ENCODE assay signal across 8 cellular contexts in genomic region chr10:72273410-72274212, GRCh38. TPM values are rescaled to one million over a fixed set of nuclear protein-coding genes. Genes with fewer than 3 reads are reported as not detected.
A peak's percentile ranks its signal among the peaks of the same experiment; 100 is the strongest.
DNase-seq lines count a peak whose midpoint lies in the region; ATAC-seq and TF ChIP-seq lines count a peak whose summit lies in the region.

DDIT4 (plus strand) TSS chr10:72273924; CDS start chr10:72274217, 293 bp downstream.

- ATAC-seq in gastroesophageal sphincter: peak; percentile 92

- peaks cover 0 to 35% (median 9%) of the 10 kb centered on the region in 3 donors for H3K4me1 ChIP-seq in gastroesophageal sphincter

- peak within 1 kb of the TSS; percentile 88 for H3K4me3 ChIP-seq in NB4 (ENCODE audit: low read depth, low read length)
- peak within 1 kb of the TSS; percentile 83 for H3K4me3 ChIP-seq in SK-N-MC
- peak within 1 kb of the TSS; percentile 56 to 94 for H3K4me3 ChIP-seq in gastroesophageal sphincter

- TF ChIP-seq POLR2A in NB4 (IDR thresholded peaks at IDR 0.05; ENCODE audit: extremely low read depth, insufficient read length) (peak; percentile 100), gastroesophageal sphincter (IDR thresholded peaks at IDR 0.05) (peak; percentile 99)

- H3K27ac Mint-ChIP-seq in HFFc6: peak within 1 kb of the TSS; percentile 97
- H3K27ac Mint-ChIP-seq in activated naive CD4-positive, alpha-beta T cell treated with anti-CD3 and anti-CD28 coated beads, Interleukin-2, amount 10 ng/mL, durations not matched to agents 7 days and 5 days: peak within 1 kb of the TSS; percentile 96

- peaks cover 14% of the 10 kb centered on the region for H3K36me3 ChIP-seq in SK-N-MC (ENCODE audit: insufficient read depth, low read length)
- H3K36me3 ChIP-seq in gastroesophageal sphincter: peaks cover 0 to 23% of the 10 kb centered on the region in 2 donors

- H3K4me1 Mint-ChIP-seq in HFFc6 (ENCODE audit: low read depth): peaks cover 49% of the 10 kb centered on the region
- peaks cover 61% of the 10 kb centered on the region for H3K4me1 Mint-ChIP-seq in activated naive CD4-positive, alpha-beta T cell treated with anti-CD3 and anti-CD28 coated beads, Interleukin-2, amount 10 ng/mL, durations not matched to agents 7 days and 5 days

- DNase-seq in GM04503 (ENCODE audit: low read depth) (peak; percentile 92), HFFc6 (peak; percentile 99), NB4 (ENCODE audit: low read depth) (peak; percentile 100), SK-N-MC (ENCODE audit: low read depth, low spot score) (peak; percentile 40), non-pigmented ciliary epithelial cell (ENCODE audit: low read depth) (peak; percentile 94), superior temporal gyrus (ENCODE audit: extremely low spot score) (peak; percentile 99)
- DNase-seq in activated naive CD4-positive, alpha-beta T cell treated with anti-CD3 and anti-CD28 coated beads, Interleukin-2, amount 10 ng/mL, durations not matched to agents 7 days and 5 days: peak; percentile 100

- H3K9me3 Mint-ChIP-seq in HFFc6: no peaks in the 10 kb centered on the region
- H3K9me3 Mint-ChIP-seq in activated naive CD4-positive, alpha-beta T cell treated with anti-CD3 and anti-CD28 coated beads, Interleukin-2, amount 10 ng/mL, durations not matched to agents 7 days and 5 days: no peaks in the 10 kb centered on the region

- H3K9me3 ChIP-seq in SK-N-MC (ENCODE audit: low read depth, low read length): no peaks in the 10 kb centered on the region
- H3K9me3 ChIP-seq in gastroesophageal sphincter: no peaks in the 10 kb centered on the region

- H3K9ac ChIP-seq in SK-N-MC (ENCODE audit: insufficient read length): peak within 1 kb of the TSS; percentile 84

- no peak for TF ChIP-seq EP300 in gastroesophageal sphincter (IDR thresholded peaks at IDR 0.05)

- WGBS in gastroesophageal sphincter (ENCODE audit: low coverage in 1 of 2), 2 donors: 0 to 1% methylated on average over 9 to 12 of the region's 67 CpGs

- CTCF ChIA-PET in activated naive CD4-positive, alpha-beta T cell treated with anti-CD3 and anti-CD28 coated beads, Interleukin-2, amount 10 ng/mL, durations not matched to agents 7 days and 5 days (lab: Charles Lee): interaction anchor here (0.9 to 6.2 kb wide), 16 partner anchors 9 to 194 kb away, joined by 3 to 101 read pairs (median 6); no protein-coding TSS in a partner anchor

- peaks cover 3% of the 10 kb centered on the region for H3K27me3 Mint-ChIP-seq in HFFc6 (ENCODE audit: insufficient read depth)
- no peaks in the 10 kb centered on the region for H3K27me3 Mint-ChIP-seq in activated naive CD4-positive, alpha-beta T cell treated with anti-CD3 and anti-CD28 coated beads, Interleukin-2, amount 10 ng/mL, durations not matched to agents 7 days and 5 days

- H3K27ac ChIP-seq in SK-N-MC: peak within 1 kb of the TSS; percentile 81; the same call in 1 of the 2 replicates
- H3K27ac ChIP-seq in gastroesophageal sphincter: peak within 1 kb of the TSS; percentile 90 to 100 (median 98)

- TF ChIP-seq CTCF in HFFc6 (IDR thresholded peaks at IDR 0.05): no peak
- TF ChIP-seq CTCF in NB4 (IDR thresholded peaks at IDR 0.05; ENCODE audit: low read depth, low read length): no peak
- TF ChIP-seq CTCF in gastroesophageal sphincter (IDR thresholded peaks at IDR 0.05): no peak

- H3K4me3 Mint-ChIP-seq in HFFc6: peak within 1 kb of the TSS; percentile 95
- H3K4me3 Mint-ChIP-seq in activated naive CD4-positive, alpha-beta T cell treated with anti-CD3 and anti-CD28 coated beads, Interleukin-2, amount 10 ng/mL, durations not matched to agents 7 days and 5 days: peak within 1 kb of the TSS; percentile 99

- peaks cover 16% of the 10 kb centered on the region for H3K36me3 Mint-ChIP-seq in HFFc6 (ENCODE audit: low read depth)
- peaks cover 35% of the 10 kb centered on the region for H3K36me3 Mint-ChIP-seq in activated naive CD4-positive, alpha-beta T cell treated with anti-CD3 and anti-CD28 coated beads, Interleukin-2, amount 10 ng/mL, durations not matched to agents 7 days and 5 days

- no peaks in the 10 kb centered on the region for H3K27me3 ChIP-seq in gastroesophageal sphincter

RNA-seq across cellular contexts. Expression of gene DDIT4, which starts in this region (rescaled TPM):
- 10 to 100 TPM; 27.7 to 32.4 (median 30.0) TPM for total RNA-seq in HFFc6 (2021; fragmentation: NEBNext Ultra II Directional; extraction: Animal tissue kit (Norgen Biotek cat#: 25700))
- 100 to 1,000 TPM; 129 to 189 (median 133) TPM for total RNA-seq in gastroesophageal sphincter

Comparison
In these comparisons a context has a peak if more than half of its experiments do, and no peak if none do; other contexts are left out.
1. Peak in every context shown above with its lines: DNase-seq, ATAC-seq, H3K4me3 ChIP-seq and H3K27ac ChIP-seq.
2. DNase-seq: peak in every context shown above with its lines; median percentile 100 in NB4; 100 in activated naive CD4-positive, alpha-beta T cell treated with anti-CD3 and anti-CD28 coated beads, Interleukin-2, amount 10 ng/mL, durations not matched to agents 7 days and 5 days; 99 in HFFc6; 99 in superior temporal gyrus; 94 in non-pigmented ciliary epithelial cell; 92 in GM04503; 40 in SK-N-MC.